In the genomic region with DNA sequence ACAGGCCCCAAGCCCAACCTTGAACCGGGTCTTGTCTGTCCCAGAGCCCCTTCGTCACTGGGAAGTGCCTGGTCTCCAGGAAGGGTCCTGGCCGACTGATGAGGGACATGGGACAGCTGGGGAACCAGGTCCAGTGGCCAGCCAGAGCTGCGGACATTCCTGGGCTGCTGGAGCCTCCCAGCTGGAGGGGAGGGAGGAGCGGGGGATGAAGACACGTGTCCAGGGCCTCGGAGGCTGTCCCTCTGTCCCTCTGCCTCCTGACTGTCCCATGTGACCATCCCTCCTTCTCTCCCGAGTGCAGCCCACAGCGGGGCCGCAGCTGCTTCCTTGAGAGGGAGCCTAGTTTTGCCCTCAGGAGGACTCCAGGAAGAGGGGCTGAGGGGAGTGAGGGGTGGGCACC, we compare ENCODE assay signal across 27 cellular contexts. TPM values are rescaled to one million over a fixed set of nuclear protein-coding genes. Genes with fewer than 3 reads are reported as not detected.
A peak's percentile ranks its signal among the peaks of the same experiment; 100 is the strongest.
DNase-seq lines count a peak whose midpoint lies in the region; ATAC-seq and TF ChIP-seq lines count a peak whose summit lies in the region.
"Had no signal": no experiment of that assay in that cellular context is flagged by ENCODE, and none has a peak within 500 bp of the region (broad histone marks: within the 10 kb centered on the region; RNA-seq: fewer than 3 reads in every experiment).

No MANE protein-coding gene starts in this region.

- no peaks in the 10 kb centered on the region for H3K27me3 Mint-ChIP-seq in naive thymus-derived CD4-positive, alpha-beta T cell
- H3K27me3 Mint-ChIP-seq: activated CD4-positive, alpha-beta T cell treated with anti-CD3 and anti-CD28 coated beads for 36 hours had no signal

- intact Hi-C loops in Right ventricle myocardium inferior (cut with DNase I) = no loop called here
- intact Hi-C loops in right cardiac atrium (cut with DNase I) = no loop called here
- intact Hi-C loops in mucosa of descending colon (cut with DNase I, micrococcal nuclease) = no loop called here
- intact Hi-C loops in naive thymus-derived CD4-positive, alpha-beta T cell (cut with micrococcal nuclease) = no loop called here

- H3K4me3 ChIP-seq in right atrium auricular region (no peak overlapping the region), right cardiac atrium (ENCODE audit: low read length) (no peak overlapping the region), mucosa of descending colon (no peak overlapping the region)
- H3K4me3 ChIP-seq in naive thymus-derived CD4-positive, alpha-beta T cell (ENCODE audit: low read length) = no peak overlapping the region
- H3K4me3 ChIP-seq: cardiac muscle cell, GM23338, PC-9, SJSA1 had no signal

- H3K36me3 Mint-ChIP-seq in naive thymus-derived CD4-positive, alpha-beta T cell = peaks cover 0 to 1% (median 0%) of the 10 kb centered on the region in 5 donors
- H3K36me3 Mint-ChIP-seq: stimulated activated naive B cell treated with anti-CD40 and anti-IgM and Interleukin-4, amounts not matched to agents 10 μg/mL and 1 μg/mL and 100 μg/mL, for 72 hours had no signal

- peaks cover 0 to 3% (median 0%) of the 10 kb centered on the region in 7 donors for H3K4me1 Mint-ChIP-seq in naive thymus-derived CD4-positive, alpha-beta T cell
- H3K4me1 Mint-ChIP-seq: activated CD4-positive, alpha-beta T cell treated with anti-CD3 and anti-CD28 coated beads for 36 hours had no signal

- no peak overlapping the region for H3K27ac Mint-ChIP-seq in naive thymus-derived CD4-positive, alpha-beta T cell
- H3K27ac Mint-ChIP-seq: activated CD4-positive, alpha-beta T cell treated with anti-CD3 and anti-CD28 coated beads for 36 hours; activated naive CD4-positive, alpha-beta T cell treated with anti-CD3 and anti-CD28 coated beads for 36 hours; GM23338; nephron; stimulated activated naive B cell treated with anti-CD40 and anti-IgM and Interleukin-4, amounts not matched to agents 10 μg/mL and 1 μg/mL and 100 μg/mL, for 72 hours had no signal

- H3K27me3 ChIP-seq in right atrium auricular region = no peaks in the 10 kb centered on the region
- no peaks in the 10 kb centered on the region for H3K27me3 ChIP-seq in right cardiac atrium (ENCODE audit: control insufficient read depth, insufficient read depth)
- H3K27me3 ChIP-seq in naive thymus-derived CD4-positive, alpha-beta T cell (ENCODE audit: control insufficient read depth in 2 of 2, insufficient read depth in 2 of 2, low read length in 2 of 2) = no peaks in the 10 kb centered on the region
- H3K27me3 ChIP-seq: cardiac muscle cell, SJSA1 had no signal

- no peak overlapping the region for H3K4me3 Mint-ChIP-seq in naive thymus-derived CD4-positive, alpha-beta T cell
- H3K4me3 Mint-ChIP-seq: activated CD4-positive, alpha-beta T cell treated with anti-CD3 and anti-CD28 coated beads for 36 hours; activated naive CD4-positive, alpha-beta T cell treated with anti-CD3 and anti-CD28 coated beads for 36 hours; GM23338; nephron; stimulated activated naive B cell treated with anti-CD40 and anti-IgM and Interleukin-4, amounts not matched to agents 10 μg/mL and 1 μg/mL and 100 μg/mL, for 72 hours had no signal

- POLR2A ChIA-PET in naive thymus-derived CD4-positive, alpha-beta T cell (lab: Charles Lee) = no interaction called here

- DNase-seq in Right ventricle myocardium inferior (ENCODE audit: missing footprints) = no peak
- DNase-seq in right atrium auricular region (ENCODE audit: low spot score) = no peak
- DNase-seq in right cardiac atrium = peak; percentile 61 to 82 (median 76)
- DNase-seq in mucosa of descending colon = no peak
- DNase-seq in NCI-H2196 (lab: John Stamatoyannopoulos, UW; ENCODE audit: unreplicated experiment) = no peak
- DNase-seq in naive thymus-derived CD4-positive, alpha-beta T cell = no peak
- DNase-seq: activated CD4-positive, alpha-beta T cell treated with anti-CD3 and anti-CD28 coated beads for 36 hours; activated naive CD4-positive, alpha-beta T cell treated with anti-CD3 and anti-CD28 coated beads for 36 hours; activated T-cell treated with anti-CD3 and anti-CD28 coated beads, Interleukin-2, amount 50 U/mL, for 48 hours; C1 segment of cervical spinal cord; EL; hypothalamus; mesendoderm; NCI-H1105 treated with DMSO at 0.1 percent for 48 hours; NCI-H2081 treated with DMSO at 0.1 percent for 48 hours; NCI-H446 treated with DMSO at 0.1 percent for 48 hours; PC-9; posterior cingulate gyrus; small intestine; stimulated activated naive B cell treated with anti-CD40 and anti-IgM and Interleukin-4, amounts not matched to agents 10 μg/mL and 1 μg/mL and 100 μg/mL, for 72 hours had no signal

- no peaks in the 10 kb centered on the region for H3K9me3 ChIP-seq in right atrium auricular region
- H3K9me3 ChIP-seq in right cardiac atrium (ENCODE audit: control insufficient read depth, low read length) = no peaks in the 10 kb centered on the region
- H3K9me3 ChIP-seq in mucosa of descending colon = no peaks in the 10 kb centered on the region
- H3K9me3 ChIP-seq in naive thymus-derived CD4-positive, alpha-beta T cell (ENCODE audit: control insufficient read depth in 2 of 3, low read length in 3 of 3) = no peaks in the 10 kb centered on the region
- H3K9me3 ChIP-seq: SJSA1 had no signal

- WGBS in right cardiac atrium = 19% methylated on average over 10 of the region's 10 CpGs

- peak overlapping the region in 1 of 2 donors; percentile 51 for H3K27ac ChIP-seq in right atrium auricular region
- H3K27ac ChIP-seq in right cardiac atrium (ENCODE audit: low read length) = no peak overlapping the region
- no peak overlapping the region for H3K27ac ChIP-seq in naive thymus-derived CD4-positive, alpha-beta T cell (ENCODE audit: low read depth, low read length)
- H3K27ac ChIP-seq: 22Rv1, cardiac muscle cell, PC-9, SJSA1 had no signal

- H3K36me3 ChIP-seq in right atrium auricular region (no peaks in the 10 kb centered on the region), mucosa of descending colon (ENCODE audit: low read depth) (no peaks in the 10 kb centered on the region)
- no peaks in the 10 kb centered on the region for H3K36me3 ChIP-seq in naive thymus-derived CD4-positive, alpha-beta T cell (ENCODE audit: control insufficient read depth in 2 of 3, insufficient read depth in 3 of 3, low read length in 3 of 3)
- H3K36me3 ChIP-seq: cardiac muscle cell, SJSA1 had no signal

- ATAC-seq in Right ventricle myocardium inferior (peak; percentile 77), right cardiac atrium (peak; percentile 67 to 74), mucosa of descending colon (peak; percentile 26), HG03460 (IDR thresholded peaks at IDR 0.05; ENCODE audit: unreplicated experiment) (no peak), HG03469 (IDR thresholded peaks at IDR 0.05; ENCODE audit: unreplicated experiment) (no peak)
- no peak for ATAC-seq in naive thymus-derived CD4-positive, alpha-beta T cell
- ATAC-seq: activated CD4-positive, alpha-beta T cell treated with anti-CD3 and anti-CD28 coated beads for 36 hours; GM23338; stimulated activated naive B cell treated with anti-CD40 and anti-IgM and Interleukin-4, amounts not matched to agents 10 μg/mL and 1 μg/mL and 100 μg/mL, for 72 hours had no signal

- CTCF ChIA-PET in naive thymus-derived CD4-positive, alpha-beta T cell (lab: Charles Lee) = no interaction called here

- TF ChIP-seq CTCF in right atrium auricular region (IDR thresholded peaks at IDR 0.05) (no peak), mucosa of descending colon (IDR thresholded peaks at IDR 0.05) (no peak)

- H3K9me3 Mint-ChIP-seq in naive thymus-derived CD4-positive, alpha-beta T cell = no peaks in the 10 kb centered on the region
- H3K9me3 Mint-ChIP-seq: activated naive CD4-positive, alpha-beta T cell treated with anti-CD3 and anti-CD28 coated beads for 36 hours; GM23338; nephron; stimulated activated naive B cell treated with anti-CD40 and anti-IgM and Interleukin-4, amounts not matched to agents 10 μg/mL and 1 μg/mL and 100 μg/mL, for 72 hours had no signal

- H3K4me1 ChIP-seq in right atrium auricular region = peaks cover 0 to 27% of the 10 kb centered on the region in 2 donors
- peaks cover 2% of the 10 kb centered on the region for H3K4me1 ChIP-seq in right cardiac atrium (ENCODE audit: control insufficient read depth, insufficient read depth, low read length)
- no peaks in the 10 kb centered on the region for H3K4me1 ChIP-seq in mucosa of descending colon (ENCODE audit: low read depth)
- H3K4me1 ChIP-seq in naive thymus-derived CD4-positive, alpha-beta T cell (ENCODE audit: control insufficient read depth in 2 of 2, insufficient read depth in 2 of 2, low read length in 2 of 2) = no peaks in the 10 kb centered on the region

RNA-seq across cellular contexts. Expression of a gene that starts 41.7 kb away (rescaled TPM):
- total RNA-seq in Right ventricle myocardium inferior (119 TPM), right atrium auricular region (10 to 100 TPM; 58.6 to 76.9 TPM), right cardiac atrium (10 to 100 TPM; 64.0 to 88.7 (median 76.2) TPM), mucosa of descending colon (10 to 100 TPM; 55.5 to 70.4 (median 64.0) TPM)
- polyA plus RNA-seq in right cardiac atrium = 83.3 TPM
- total RNA-seq in naive thymus-derived CD4-positive, alpha-beta T cell = 10 to 100 TPM; 28.6 to 36.1 (median 32.2) TPM
- polyA plus RNA-seq in naive thymus-derived CD4-positive, alpha-beta T cell = 10 to 100 TPM; 19.6 to 24.8 TPM

Comparison
In these comparisons a context has a peak if more than half of its experiments do, and no peak if none do; other contexts are left out.
1. DNase-seq: peak in right cardiac atrium (3 of 3); none in Right ventricle myocardium inferior (single experiment), right atrium auricular region (single experiment), mucosa of descending colon (0 of 3), NCI-H2196 (single experiment) and naive thymus-derived CD4-positive, alpha-beta T cell (0 of 9).
2. ATAC-seq: peak in Right ventricle myocardium inferior (single experiment), right cardiac atrium (2 of 2) and mucosa of descending colon (single experiment); none in HG03460 (single experiment), HG03469 (single experiment) and naive thymus-derived CD4-positive, alpha-beta T cell (single experiment).